In the genomic region with DNA sequence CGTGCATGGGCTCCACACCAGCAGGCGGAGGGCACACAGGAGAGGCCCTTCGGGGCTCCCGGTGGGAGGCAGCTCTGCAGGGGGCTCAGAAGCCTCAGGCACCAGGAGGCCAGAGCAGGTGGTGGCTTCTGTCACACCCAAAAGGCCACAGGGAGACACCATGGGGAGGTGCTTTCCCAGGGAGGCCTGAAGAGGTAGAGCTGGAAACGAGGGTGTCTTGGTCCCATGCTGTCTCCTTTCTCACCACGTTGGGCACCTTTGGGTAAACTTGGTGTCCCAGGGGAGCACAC, we compare ENCODE assay signal across 21 cellular contexts.
DNase-seq lines count a peak whose midpoint lies in the region.
"Had no signal": no experiment of that assay in that cellular context is flagged by ENCODE, and none has a peak within 500 bp of the region (broad histone marks: within the 10 kb centered on the region; RNA-seq: fewer than 3 reads in every experiment).

No MANE protein-coding gene starts in this region.

- CTCF ChIA-PET in activated CD4-positive, alpha-beta T cell treated with anti-CD3 and anti-CD28 coated beads, Interleukin-2, amount 10 ng/mL, durations not matched to agents 7 days and 5 days (lab: Charles Lee): no interaction called here

- no peak overlapping the region for H2AK5ac ChIP-seq in neuronal stem cell (ENCODE audit: low read depth, low read length)

- H2BK12ac ChIP-seq in neuronal stem cell (ENCODE audit: low read length): no peak overlapping the region

- no peak overlapping the region for H4K91ac ChIP-seq in neuronal stem cell (ENCODE audit: low read depth, low read length, poor library complexity)

- H3K27me3 ChIP-seq in HUES6 (ENCODE audit: control insufficient read depth, insufficient read depth, low read length) (no peaks in the 10 kb centered on the region), neuronal stem cell (ENCODE audit: control insufficient read depth in 3 of 3, insufficient read depth in 3 of 3, low read depth in 1 of 3, low read length in 3 of 3) (no peaks in the 10 kb centered on the region)

- no peak overlapping the region for H3K4me2 ChIP-seq in neuronal stem cell (ENCODE audit: insufficient read depth, low read length, poor library complexity, severe bottlenecking)

- peaks cover 15% of the 10 kb centered on the region for H3K4me1 ChIP-seq in HUES6 (ENCODE audit: control insufficient read depth, insufficient read depth, low read length)
- peaks cover 0 to 4% of the 10 kb centered on the region in 2 donors for H3K4me1 ChIP-seq in neuronal stem cell (ENCODE audit: control insufficient read depth in 2 of 2, insufficient read depth in 1 of 2, low read depth in 1 of 2, low read length in 2 of 2)

- H3K9ac ChIP-seq in HUES6 (ENCODE audit: low read length) (no peak overlapping the region), neuronal stem cell (ENCODE audit: low read depth, low read length, poor library complexity) (no peak overlapping the region)

- no peaks in the 10 kb centered on the region for H3K36me3 ChIP-seq in HUES6 (ENCODE audit: control insufficient read depth, insufficient read depth, low read length)
- no peaks in the 10 kb centered on the region for H3K36me3 ChIP-seq in neuronal stem cell (replicated peaks in 1 of 2; ENCODE audit: control insufficient read depth in 2 of 2, insufficient read depth in 2 of 2, low read length in 2 of 2)
- H3K36me3 ChIP-seq: MG63 had no signal

- no peak overlapping the region for H3K27ac ChIP-seq in HUES6 (ENCODE audit: low read depth, low read length)
- H3K27ac ChIP-seq in neuronal stem cell (replicated peaks; ENCODE audit: low read length): no peak overlapping the region
- H3K27ac ChIP-seq: HL-60 had no signal

- no CpG with 5 or more reads among the region's 6 CpGs for WGBS in neuronal stem cell (ENCODE audit: extremely low coverage in 2 of 2, insufficient read length in 2 of 2, insufficient replicate concordance in 1 of 2), 2 donors

- no peaks in the 10 kb centered on the region for H3K79me1 ChIP-seq in neuronal stem cell (ENCODE audit: low read depth, low read length)

- H2AFZ ChIP-seq in neuronal stem cell (ENCODE audit: low read length): no peak overlapping the region

- H3K36me3 Mint-ChIP-seq in activated CD4-positive, alpha-beta T cell treated with anti-CD3 and anti-CD28 coated beads, Interleukin-2, amount 10 ng/mL, durations not matched to agents 7 days and 5 days (ENCODE audit: low read depth): no peaks in the 10 kb centered on the region
- H3K36me3 Mint-ChIP-seq: CD4-positive, CD25-positive, alpha-beta regulatory T cell; IgD-negative memory B cell had no signal

- no peaks in the 10 kb centered on the region for H3K9me3 Mint-ChIP-seq in activated CD4-positive, alpha-beta T cell treated with anti-CD3 and anti-CD28 coated beads, Interleukin-2, amount 10 ng/mL, durations not matched to agents 7 days and 5 days
- H3K9me3 Mint-ChIP-seq: IgD-negative memory B cell had no signal

- DNase-seq in COLO668 (lab: John Stamatoyannopoulos, UW; ENCODE audit: unreplicated experiment): peak; percentile 80
- peak; percentile 86 for DNase-seq in NCI-H69 (lab: John Stamatoyannopoulos, UW)
- DNase-seq in neuronal stem cell (ENCODE audit: low spot score): no peak
- no peak for DNase-seq in stimulated activated naive CD4-positive, alpha-beta T cell (lab: John Stamatoyannopoulos, UW)
- DNase-seq in DMS53 (lab: John Stamatoyannopoulos, UW): no peak
- no peak for DNase-seq in activated CD4-positive, alpha-beta T cell treated with anti-CD3 and anti-CD28 coated beads, Interleukin-2, amount 10 ng/mL, durations not matched to agents 7 days and 5 days
- DNase-seq in DMS 273 treated with DMSO at 0.1 percent for 48 hours (lab: John Stamatoyannopoulos, UW): no peak
- DNase-seq: Calu3; CD4-positive, CD25-positive, alpha-beta regulatory T cell; Kasumi-1; MG63; NCI-H1048; NCI-H1436; NCI-H2227 treated with DMSO at 0.1 percent for 48 hours; NCI-H524 treated with DMSO at 0.1 percent for 48 hours; PC-3; SIG-M5; T-helper 1 cell had no signal

- H2BK15ac ChIP-seq in neuronal stem cell (ENCODE audit: low read length): no peak overlapping the region

- no peak overlapping the region for H3K27ac Mint-ChIP-seq in activated CD4-positive, alpha-beta T cell treated with anti-CD3 and anti-CD28 coated beads, Interleukin-2, amount 10 ng/mL, durations not matched to agents 7 days and 5 days
- H3K27ac Mint-ChIP-seq: CD4-positive, CD25-positive, alpha-beta regulatory T cell had no signal

- H2BK5ac ChIP-seq in neuronal stem cell (ENCODE audit: low read length): no peak overlapping the region

- H3K4ac ChIP-seq in neuronal stem cell (ENCODE audit: low read length): no peak overlapping the region

- no peak overlapping the region for H4K8ac ChIP-seq in neuronal stem cell (ENCODE audit: low read depth, low read length)

- H3K18ac ChIP-seq in neuronal stem cell (ENCODE audit: low read length): peak overlapping the region; percentile 63

- H3K9me3 ChIP-seq in HUES6 (ENCODE audit: control insufficient read depth, insufficient read depth, low read depth, low read length): no peaks in the 10 kb centered on the region
- no peaks in the 10 kb centered on the region for H3K9me3 ChIP-seq in neuronal stem cell (replicated peaks in 1 of 2; ENCODE audit: control insufficient read depth in 2 of 2, insufficient read depth in 1 of 2, low read depth in 1 of 2, low read length in 2 of 2)
- H3K9me3 ChIP-seq: MG63 had no signal

- no peak overlapping the region for H3K4me3 Mint-ChIP-seq in activated CD4-positive, alpha-beta T cell treated with anti-CD3 and anti-CD28 coated beads, Interleukin-2, amount 10 ng/mL, durations not matched to agents 7 days and 5 days
- H3K4me3 Mint-ChIP-seq: CD4-positive, CD25-positive, alpha-beta regulatory T cell; IgD-negative memory B cell had no signal

- H2BK120ac ChIP-seq in neuronal stem cell (ENCODE audit: low read depth, low read length): no peak overlapping the region

- no peak overlapping the region for H3K23ac ChIP-seq in neuronal stem cell (ENCODE audit: low read depth, low read length, poor library complexity)

- H3K4me3 ChIP-seq in HUES6 (ENCODE audit: low read depth, low read length) (0 out of 2 replicates have a peak overlapping the region, but pooled peaks have one; percentile 14), neuronal stem cell (ENCODE audit: low read length in 2 of 2) (no peak overlapping the region)
- H3K4me3 ChIP-seq: MG63 had no signal

- no peaks in the 10 kb centered on the region for H3K27me3 Mint-ChIP-seq in activated CD4-positive, alpha-beta T cell treated with anti-CD3 and anti-CD28 coated beads, Interleukin-2, amount 10 ng/mL, durations not matched to agents 7 days and 5 days
- H3K27me3 Mint-ChIP-seq: IgD-negative memory B cell had no signal

- no peaks in the 10 kb centered on the region for H3K4me1 Mint-ChIP-seq in activated CD4-positive, alpha-beta T cell treated with anti-CD3 and anti-CD28 coated beads, Interleukin-2, amount 10 ng/mL, durations not matched to agents 7 days and 5 days
- H3K4me1 Mint-ChIP-seq: CD4-positive, CD25-positive, alpha-beta regulatory T cell; IgD-negative memory B cell had no signal

- H3K14ac ChIP-seq in neuronal stem cell (ENCODE audit: low read length): no peak overlapping the region

- POLR2A ChIA-PET in activated CD4-positive, alpha-beta T cell treated with anti-CD3 and anti-CD28 coated beads, Interleukin-2, amount 10 ng/mL, durations not matched to agents 7 days and 5 days (lab: Charles Lee): no interaction called here

Comparison
In these comparisons a context has a peak if more than half of its experiments do, and no peak if none do; other contexts are left out.
1. DNase-seq: peak in COLO668 (single experiment) and NCI-H69 (single experiment); none in neuronal stem cell (single experiment), stimulated activated naive CD4-positive, alpha-beta T cell (0 of 6), DMS53 (single experiment), activated CD4-positive, alpha-beta T cell treated with anti-CD3 and anti-CD28 coated beads, Interleukin-2, amount 10 ng/mL, durations not matched to agents 7 days and 5 days (single experiment) and DMS 273 treated with DMSO at 0.1 percent for 48 hours (single experiment).